In genomic region chr5:125396462-125396861, GRCh38 we compare ENCODE assay signal across 26 cellular contexts.
"Had no signal": no experiment of that assay in that cellular context is flagged by ENCODE, and none has a peak within 500 bp of the region (broad histone marks: within the 10 kb centered on the region; RNA-seq: fewer than 3 reads in every experiment).

No MANE protein-coding gene starts in this region.

- H3K27ac ChIP-seq: stomach, suprapubic skin, testis, thoracic aorta, thyroid gland, tibial artery, tibial nerve, transverse colon, upper lobe of left lung, upper lobe of right lung, uterus had no signal

- ATAC-seq: stimulated activated effector memory CD8-positive, alpha-beta T cell treated with anti-CD3 and anti-CD28 coated beads, Interleukin-12 subunit alpha, Interleukin-12 subunit beta, amount 100 ng/mL, for 72 hours; stimulated activated memory B cell treated with anti-CD40 and anti-IgM and Interleukin-4, amounts not matched to agents 10 μg/mL and 1 μg/mL and 100 μg/mL, for 72 hours; stimulated activated naive B cell treated with anti-CD40 and anti-IgM and Interleukin-4, amounts not matched to agents 10 μg/mL and 1 μg/mL and 100 μg/mL, for 72 hours; stimulated activated naive CD8-positive, alpha-beta T cell treated with anti-CD3 and anti-CD28 coated beads, Interleukin-15, amount 100 ng/mL, for 72 hours; stimulated activated naive CD8-positive, alpha-beta T cell treated with anti-CD3 and anti-CD28 coated beads, Interleukin-15, Interleukin-2, amounts not matched to agents 100 U/mL and 50 U/mL, for 24 hours; upper lobe of right lung had no signal

- H3K4me1 ChIP-seq: suprapubic skin, testis, thyroid gland, tibial artery, tibial nerve, transverse colon, upper lobe of left lung, upper lobe of right lung, uterus had no signal

- H3K4me3 ChIP-seq: stomach, suprapubic skin, testis, thoracic aorta, thyroid gland, tibial artery, tibial nerve, transverse colon, upper lobe of left lung, upper lobe of right lung, uterus had no signal

- FAIRE-seq: urothelium cell line had no signal

- H3K27me3 ChIP-seq: stomach, suprapubic skin, testis, thyroid gland, tibial artery, tibial nerve, transverse colon, upper lobe of left lung, upper lobe of right lung, uterus had no signal

- H3K36me3 ChIP-seq: stomach, suprapubic skin, thoracic aorta, thyroid gland, tibial artery, tibial nerve, transverse colon, upper lobe of left lung, upper lobe of right lung, uterus had no signal

- DNase-seq: stimulated activated CD4-positive, alpha-beta T cell treated with anti-CD3 and anti-CD28 coated beads, Interleukin-2, amount 100 ng/mL, for 24 hours; stimulated activated CD4-positive, alpha-beta T cell treated with anti-CD3 and anti-CD28 coated beads, Interleukin-2, amount 100 ng/mL, for 48 hours; stimulated activated CD4-positive, alpha-beta T cell treated with anti-CD3 and anti-CD28 coated beads, Interleukin-4, amount 100 ng/mL, for 1 hour; stimulated activated CD4-positive, alpha-beta T cell treated with anti-CD3 and anti-CD28 coated beads, Interleukin-4, amount 100 ng/mL, for 24 hours; stimulated activated CD4-positive, alpha-beta T cell treated with anti-CD3 and anti-CD28 coated beads, Interleukin-4, amount 100 ng/mL, for 4 hours; stimulated activated CD8-positive, alpha-beta memory T cell treated with anti-CD3 and anti-CD28 coated beads, Interleukin-4, amount 100 ng/mL, for 48 hours; stimulated activated naive B cell treated with anti-CD40 and anti-IgM and Interleukin-4, amounts not matched to agents 10 μg/mL and 1 μg/mL and 100 μg/mL, for 72 hours; stimulated activated naive CD4-positive, alpha-beta T cell; stimulated activated naive CD8-positive, alpha-beta T cell treated with anti-CD3 and anti-CD28 coated beads, Interleukin-15, amount 100 ng/mL, for 72 hours; stimulated activated naive CD8-positive, alpha-beta T cell treated with anti-CD3 and anti-CD28 coated beads, Interleukin-15, Interleukin-2, amounts not matched to agents 100 U/mL and 50 U/mL, for 24 hours; stomach; substantia nigra; testis; thyroid gland; tibial artery; transverse colon; trophoblast cell; upper lobe of left lung; upper lobe of right lung; uterus had no signal

- H3K9me3 ChIP-seq: stomach, suprapubic skin, testis, thoracic aorta, thyroid gland, transverse colon, upper lobe of right lung, uterus had no signal
